In genomic region chr12:69354561-69355187, GRCh38 we compare ENCODE assay signal across 20 cellular contexts. TPM values are rescaled to one million over a fixed set of nuclear protein-coding genes. Genes with fewer than 3 reads are reported as not detected.
DNase-seq lines count a peak whose midpoint lies in the region; ATAC-seq and TF ChIP-seq lines count a peak whose summit lies in the region.
"Had no signal": no experiment of that assay in that cellular context is flagged by ENCODE, and none has a peak within 500 bp of the region (broad histone marks: within the 10 kb centered on the region; RNA-seq: fewer than 3 reads in every experiment).

No MANE protein-coding gene starts in this region.

- H3K9ac ChIP-seq in endodermal cell (ENCODE audit: extremely low read depth, low read length, poor library complexity, severe bottlenecking), result no peak overlapping the region
- no peak overlapping the region for H3K9ac ChIP-seq in smooth muscle cell (ENCODE audit: low read depth)

- no peak for TF ChIP-seq CTCF in endodermal cell (conservative IDR thresholded peaks at IDR 0.05)
- TF ChIP-seq CTCF in smooth muscle cell (IDR thresholded peaks at IDR 0.05; ENCODE audit: borderline replicate concordance, insufficient read depth, poor library complexity, severe bottlenecking), result no peak

- peaks cover 8% of the 10 kb centered on the region for H3K4me1 ChIP-seq in endodermal cell (ENCODE audit: control insufficient read depth, insufficient read depth, low read length)
- peaks cover 5% of the 10 kb centered on the region for H3K4me1 ChIP-seq in smooth muscle cell (ENCODE audit: low read depth)

- peaks cover 8% of the 10 kb centered on the region for H3F3A ChIP-seq in smooth muscle cell (ENCODE audit: low read depth)

- H3K4me2 ChIP-seq in smooth muscle cell, result no peak overlapping the region
- H3K4me2 ChIP-seq: A549 had no signal

- H3K4me3 Mint-ChIP-seq in endodermal cell, result no peak overlapping the region
- no peak overlapping the region for H3K4me3 Mint-ChIP-seq in stimulated activated naive B cell treated with anti-CD40 and anti-IgM and Interleukin-4, amounts not matched to agents 10 μg/mL and 1 μg/mL and 100 μg/mL, for 72 hours
- H3K4me3 Mint-ChIP-seq: neural crest cell had no signal

- peak overlapping the region; percentile 1 for H3K27ac Mint-ChIP-seq in endodermal cell
- no peak overlapping the region for H3K27ac Mint-ChIP-seq in stimulated activated naive B cell treated with anti-CD40 and anti-IgM and Interleukin-4, amounts not matched to agents 10 μg/mL and 1 μg/mL and 100 μg/mL, for 72 hours

- H3K9me3 Mint-ChIP-seq in endodermal cell, result no peaks in the 10 kb centered on the region
- no peaks in the 10 kb centered on the region for H3K9me3 Mint-ChIP-seq in stimulated activated naive B cell treated with anti-CD40 and anti-IgM and Interleukin-4, amounts not matched to agents 10 μg/mL and 1 μg/mL and 100 μg/mL, for 72 hours
- H3K9me3 Mint-ChIP-seq: neural crest cell had no signal

- H3K79me2 ChIP-seq in smooth muscle cell (ENCODE audit: low read depth), result no peaks in the 10 kb centered on the region

- H3K9me3 ChIP-seq in endodermal cell (ENCODE audit: control insufficient read depth, low read length), result no peaks in the 10 kb centered on the region
- no peaks in the 10 kb centered on the region for H3K9me3 ChIP-seq in smooth muscle cell (replicated peaks; ENCODE audit: low read depth)
- H3K9me3 ChIP-seq: A549, HAP-1, spleen had no signal

- H3K27me3 ChIP-seq in endodermal cell (ENCODE audit: control insufficient read depth, insufficient read depth, low read length, poor library complexity, severe bottlenecking), result no peaks in the 10 kb centered on the region
- no peaks in the 10 kb centered on the region for H3K27me3 ChIP-seq in smooth muscle cell (ENCODE audit: low read depth)
- H3K27me3 ChIP-seq: spleen had no signal

- H3K36me3 ChIP-seq in endodermal cell (ENCODE audit: control insufficient read depth, insufficient read depth, low read length), result no peaks in the 10 kb centered on the region
- no peaks in the 10 kb centered on the region for H3K36me3 ChIP-seq in smooth muscle cell (ENCODE audit: low read depth)
- H3K36me3 ChIP-seq: HAP-1 had no signal

- WGBS in endodermal cell (ENCODE audit: insufficient coverage in 1 of 2, insufficient read length in 1 of 2), 2 experiments, result 92 to 100% methylated on average over 1 of the region's 1 CpG
- 76% methylated on average over 1 of the region's 1 CpG for WGBS in smooth muscle cell (ENCODE audit: low lambda C conversion rate)

- peak; percentile 83 for DNase-seq in SIG-M5 treated with dmso at 0.1 percent for 504 hours (lab: John Stamatoyannopoulos, UW; ENCODE audit: unreplicated experiment)
- no peak for DNase-seq in SIG-M5 (lab: John Stamatoyannopoulos, UW)
- peak; percentile 67 for DNase-seq in NOMO-1 treated with DMSO at 0.1 percent for 48 hours (lab: John Stamatoyannopoulos, UW; ENCODE audit: unreplicated experiment)
- peak; percentile 58 for DNase-seq in endodermal cell
- no peak for DNase-seq in smooth muscle cell (lab: John Stamatoyannopoulos, UW; ENCODE audit: unreplicated experiment)
- no peak for DNase-seq in stimulated activated naive B cell treated with anti-CD40 and anti-IgM and Interleukin-4, amounts not matched to agents 10 μg/mL and 1 μg/mL and 100 μg/mL, for 72 hours
- DNase-seq in NCI-H2081 treated with DMSO at 0.1 percent for 48 hours (lab: John Stamatoyannopoulos, UW), result no peak
- DNase-seq: activated gamma-delta T cell treated with Interleukin-2 at 50 U/mL for 16 hours; amniotic stem cell; central memory CD4-positive, alpha-beta T cell; left colon; NCI-H1092; NCI-H2107; spleen had no signal

- H3K27ac ChIP-seq in endodermal cell (ENCODE audit: low read depth, low read length), result no peak overlapping the region
- H3K27ac ChIP-seq in smooth muscle cell (ENCODE audit: low read depth), result no peak overlapping the region
- H3K27ac ChIP-seq: A549, spleen had no signal

- H3K36me3 Mint-ChIP-seq in endodermal cell (ENCODE audit: low read depth), result no peaks in the 10 kb centered on the region
- H3K36me3 Mint-ChIP-seq in stimulated activated naive B cell treated with anti-CD40 and anti-IgM and Interleukin-4, amounts not matched to agents 10 μg/mL and 1 μg/mL and 100 μg/mL, for 72 hours, result peaks cover 0 to 3% of the 10 kb centered on the region in 2 donors

- peak overlapping the region; percentile 41 for H2AFZ ChIP-seq in smooth muscle cell (ENCODE audit: low read depth)

- no peaks in the 10 kb centered on the region for H4K20me1 ChIP-seq in smooth muscle cell (ENCODE audit: low read depth)

- H3K4me3 ChIP-seq in endodermal cell (ENCODE audit: low read length) (no peak overlapping the region), smooth muscle cell (no peak overlapping the region)
- H3K4me3 ChIP-seq: A549, HAP-1, spleen had no signal

- peaks cover 16% of the 10 kb centered on the region for H3K4me1 Mint-ChIP-seq in endodermal cell
- peaks cover 10 to 16% of the 10 kb centered on the region in 2 donors for H3K4me1 Mint-ChIP-seq in stimulated activated naive B cell treated with anti-CD40 and anti-IgM and Interleukin-4, amounts not matched to agents 10 μg/mL and 1 μg/mL and 100 μg/mL, for 72 hours

- ATAC-seq in activated CD4-positive, CD25-positive, alpha-beta regulatory T cell treated with anti-CD3 and anti-CD28 coated beads, Interleukin-2, amount 50 U/mL, for 24 hours, result no peak
- ATAC-seq in stimulated activated naive B cell treated with anti-CD40 and anti-IgM and Interleukin-4, amounts not matched to agents 10 μg/mL and 1 μg/mL and 100 μg/mL, for 72 hours (replicated peaks), result no peak
- ATAC-seq: A549, left colon had no signal

- no peaks in the 10 kb centered on the region for H3K27me3 Mint-ChIP-seq in endodermal cell (ENCODE audit: insufficient read depth)
- no peaks in the 10 kb centered on the region for H3K27me3 Mint-ChIP-seq in stimulated activated naive B cell treated with anti-CD40 and anti-IgM and Interleukin-4, amounts not matched to agents 10 μg/mL and 1 μg/mL and 100 μg/mL, for 72 hours

RNA-seq across cellular contexts. Expression of gene YEATS4, which starts 4.9 kb away (rescaled TPM):
- total RNA-seq in endodermal cell, result 10 to 100 TPM; 37.0 to 40.9 TPM
- 36.9 TPM for polyA plus RNA-seq in endodermal cell (2013, experiment 1 of 2)
- 37.9 TPM for polyA plus RNA-seq in endodermal cell (2013, experiment 2 of 2)
- 22.8 and 32.7 TPM in 2 replicates for total RNA-seq in smooth muscle cell
- 9.9 and 21.4 TPM in 2 replicates for polyA plus RNA-seq in smooth muscle cell

RNA-seq across cellular contexts. Expression of gene LYZ, which starts 6.5 kb away (rescaled TPM):
- not detected for total RNA-seq in endodermal cell
- polyA plus RNA-seq in endodermal cell (2013, experiment 1 of 2), result 0.14 TPM
- not detected for polyA plus RNA-seq in endodermal cell (2013, experiment 2 of 2)
- not detected in 2 replicates for total RNA-seq in smooth muscle cell
- polyA plus RNA-seq in smooth muscle cell, result not detected in 2 replicates
- total RNA-seq: pulmonary artery endothelial cell had no signal
- polyA plus RNA-seq: BJ had no signal

Comparison
In these comparisons a context has a peak if more than half of its experiments do, and no peak if none do; other contexts are left out.
1. DNase-seq: peak in SIG-M5 treated with dmso at 0.1 percent for 504 hours (single experiment), NOMO-1 treated with DMSO at 0.1 percent for 48 hours (single experiment) and endodermal cell (single experiment); none in SIG-M5 (single experiment), smooth muscle cell (single experiment), stimulated activated naive B cell treated with anti-CD40 and anti-IgM and Interleukin-4, amounts not matched to agents 10 μg/mL and 1 μg/mL and 100 μg/mL, for 72 hours (single experiment) and NCI-H2081 treated with DMSO at 0.1 percent for 48 hours (single experiment).